8 cellular contexts compared by ENCODE assay signal in genomic region chr21:29196021-29196663, GRCh38.
DNase-seq lines count a peak whose midpoint lies in the region; ATAC-seq and TF ChIP-seq lines count a peak whose summit lies in the region.

No MANE protein-coding gene starts in this region.

- peak overlapping the region; percentile 71 for H2AFZ ChIP-seq in ACC112 (ENCODE audit: low read length, unreplicated experiment)

- H3K4me1 ChIP-seq in ACC112 (ENCODE audit: control insufficient read depth, insufficient read depth, low read length, unreplicated experiment) (peaks cover 37% of the 10 kb centered on the region), skeletal muscle satellite cell (ENCODE audit: control insufficient read depth, insufficient read depth, low read length) (peaks cover 31% of the 10 kb centered on the region)

- H3K27me3 Mint-ChIP-seq in activated T-helper 1 cell treated with anti-CD3 and anti-CD28 coated beads, Interleukin-12 subunit alpha, Interleukin-12 subunit beta, Interleukin-2, Interleukin-4 antibody, amounts not matched to agents 30 ng/mL and 10 ng/mL and 1 ng/mL, durations not matched to agents 14 hours and 24 hours and 36 hours (ENCODE audit: insufficient read depth) = peaks cover 2% of the 10 kb centered on the region
- no peaks in the 10 kb centered on the region for H3K27me3 Mint-ChIP-seq in glutamatergic neuron (ENCODE audit: unreplicated experiment)

- H3K36me3 Mint-ChIP-seq in activated T-helper 1 cell treated with anti-CD3 and anti-CD28 coated beads, Interleukin-12 subunit alpha, Interleukin-12 subunit beta, Interleukin-2, Interleukin-4 antibody, amounts not matched to agents 30 ng/mL and 10 ng/mL and 1 ng/mL, durations not matched to agents 14 hours and 24 hours and 36 hours (ENCODE audit: low read depth) = peaks cover 24% of the 10 kb centered on the region
- H3K36me3 Mint-ChIP-seq in glutamatergic neuron (ENCODE audit: unreplicated experiment) = peaks cover 4% of the 10 kb centered on the region

- peaks cover 37% of the 10 kb centered on the region for H3K9me3 Mint-ChIP-seq in activated T-helper 1 cell treated with anti-CD3 and anti-CD28 coated beads, Interleukin-12 subunit alpha, Interleukin-12 subunit beta, Interleukin-2, Interleukin-4 antibody, amounts not matched to agents 30 ng/mL and 10 ng/mL and 1 ng/mL, durations not matched to agents 14 hours and 24 hours and 36 hours
- no peaks in the 10 kb centered on the region for H3K9me3 Mint-ChIP-seq in glutamatergic neuron (ENCODE audit: unreplicated experiment)

- TF ChIP-seq CTCF in glutamatergic neuron (IDR thresholded peaks at IDR 0.05; ENCODE audit: partially characterized antibody, unreplicated experiment) = no peak

- H3K4me2 ChIP-seq in skeletal muscle satellite cell (ENCODE audit: low read length) = peak overlapping the region; percentile 75

- no peaks in the 10 kb centered on the region for H3K27me3 ChIP-seq in ACC112 (ENCODE audit: insufficient read depth, low read length)
- no peaks in the 10 kb centered on the region for H3K27me3 ChIP-seq in skeletal muscle satellite cell (ENCODE audit: control insufficient read depth, insufficient read depth, low read length)

- H3K36me3 ChIP-seq in ACC112 (ENCODE audit: insufficient read depth, low read length) = no peaks in the 10 kb centered on the region
- H3K36me3 ChIP-seq in skeletal muscle satellite cell (ENCODE audit: insufficient read depth, low read length) = no peaks in the 10 kb centered on the region

- H3K4me3 Mint-ChIP-seq in activated T-helper 1 cell treated with anti-CD3 and anti-CD28 coated beads, Interleukin-12 subunit alpha, Interleukin-12 subunit beta, Interleukin-2, Interleukin-4 antibody, amounts not matched to agents 30 ng/mL and 10 ng/mL and 1 ng/mL, durations not matched to agents 14 hours and 24 hours and 36 hours = peak overlapping the region; percentile 80
- H3K4me3 Mint-ChIP-seq in glutamatergic neuron (ENCODE audit: unreplicated experiment) = no peak overlapping the region

- H3K27ac ChIP-seq in ACC112 (ENCODE audit: low read depth, low read length) = peak overlapping the region; percentile 94

- no peaks in the 10 kb centered on the region for H3K79me2 ChIP-seq in ACC112 (ENCODE audit: control insufficient read depth, insufficient read depth, low read length, unreplicated experiment)

- peak overlapping the region; percentile 88 for H3K27ac Mint-ChIP-seq in activated T-helper 1 cell treated with anti-CD3 and anti-CD28 coated beads, Interleukin-12 subunit alpha, Interleukin-12 subunit beta, Interleukin-2, Interleukin-4 antibody, amounts not matched to agents 30 ng/mL and 10 ng/mL and 1 ng/mL, durations not matched to agents 14 hours and 24 hours and 36 hours
- H3K27ac Mint-ChIP-seq in glutamatergic neuron (ENCODE audit: unreplicated experiment) = no peak overlapping the region

- ATAC-seq in GM18873 (IDR thresholded peaks at IDR 0.05; ENCODE audit: low FRiP score, unreplicated experiment) = peak; percentile 98
- ATAC-seq in HG03095 (IDR thresholded peaks at IDR 0.05; ENCODE audit: unreplicated experiment) = peak; percentile 97

- intact Hi-C loops in activated T-helper 1 cell treated with anti-CD3 and anti-CD28 coated beads, Interleukin-12 subunit alpha, Interleukin-12 subunit beta, Interleukin-2, Interleukin-4 antibody, amounts not matched to agents 30 ng/mL and 10 ng/mL and 1 ng/mL, durations not matched to agents 14 hours and 24 hours and 36 hours (cut with micrococcal nuclease) = loop anchor here (1.0 to 10.0 kb wide), 11 partner anchors 14 to 1521 kb away; partner anchors contain the start of gene KRTAP21-3

- DNase-seq in RKO (ENCODE audit: low spot score) (peak; percentile 95), glomerular visceral epithelial cell (ENCODE audit: extremely low spot score) (peak; percentile 86), glutamatergic neuron (no peak)
- DNase-seq in activated T-helper 1 cell treated with anti-CD3 and anti-CD28 coated beads, Interleukin-12 subunit alpha, Interleukin-12 subunit beta, Interleukin-2, Interleukin-4 antibody, amounts not matched to agents 30 ng/mL and 10 ng/mL and 1 ng/mL, durations not matched to agents 14 hours and 24 hours and 36 hours (ENCODE audit: low spot score) = peak; percentile 77

- H3K9ac ChIP-seq in skeletal muscle satellite cell (ENCODE audit: low read depth, low read length) = peak overlapping the region; percentile 23

- H3K4me1 Mint-ChIP-seq in activated T-helper 1 cell treated with anti-CD3 and anti-CD28 coated beads, Interleukin-12 subunit alpha, Interleukin-12 subunit beta, Interleukin-2, Interleukin-4 antibody, amounts not matched to agents 30 ng/mL and 10 ng/mL and 1 ng/mL, durations not matched to agents 14 hours and 24 hours and 36 hours (ENCODE audit: low read depth) = peaks cover 44% of the 10 kb centered on the region
- H3K4me1 Mint-ChIP-seq in glutamatergic neuron (ENCODE audit: low read depth, unreplicated experiment) = no peaks in the 10 kb centered on the region

- H3K4me3 ChIP-seq in ACC112 (ENCODE audit: low read depth, low read length) (peak overlapping the region; percentile 66), skeletal muscle satellite cell (ENCODE audit: low read length) (peak overlapping the region; percentile 29)

- peaks cover 3% of the 10 kb centered on the region for H3K9me3 ChIP-seq in skeletal muscle satellite cell (replicated peaks; ENCODE audit: low read length)
